Comparison of ENCODE assay signal across 1 cellular context in genomic region chr1:52034050-52034384, GRCh38.
TF ChIP-seq lines count a peak whose summit lies in the region.

No MANE protein-coding gene starts in this region.

TF ChIP-seq in H1, 55 proteins besides CTCF, POLR2A, EP300 and RAD21:
- TF ChIP-seq TAF1 (IDR thresholded peaks at IDR 0.05; ENCODE audit: low read depth, low read length): no peak
- TF ChIP-seq E2F6 (IDR thresholded peaks at IDR 0.05): no peak
- no peak for TF ChIP-seq POLR2AphosphoS5 (IDR thresholded peaks at IDR 0.05; ENCODE audit: low read depth, low read length)
- TF ChIP-seq USF2 (IDR thresholded peaks at IDR 0.05; ENCODE audit: low read length): no peak
